ENCODE assay signal across 11 cellular contexts in the genomic region with DNA sequence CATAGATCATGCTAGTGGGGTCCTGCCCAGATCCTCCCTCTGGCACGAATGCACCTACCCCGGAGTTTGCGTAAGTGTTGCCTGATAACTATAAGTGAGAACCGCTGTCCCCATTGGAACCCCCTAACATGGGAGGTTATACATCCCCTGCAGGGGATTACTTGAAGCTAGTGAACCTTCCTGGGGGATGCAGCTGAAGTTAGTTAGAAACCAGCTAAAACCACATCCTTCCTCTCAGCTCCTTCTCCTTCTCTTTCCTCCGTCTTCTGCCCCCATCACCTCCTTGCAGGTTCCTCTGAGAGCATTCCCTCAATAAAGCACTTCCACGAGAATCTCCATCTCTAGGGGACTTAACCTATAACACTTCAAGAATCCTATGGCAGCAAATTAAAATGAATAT.
DNase-seq lines count a peak whose midpoint lies in the region; ATAC-seq and TF ChIP-seq lines count a peak whose summit lies in the region.
"Had no signal": no experiment of that assay in that cellular context is flagged by ENCODE, and none has a peak within 500 bp of the region (broad histone marks: within the 10 kb centered on the region; RNA-seq: fewer than 3 reads in every experiment).

No MANE protein-coding gene starts in this region.

- peak overlapping the region in 8 of 11 experiments; percentile 25 to 59 (median 50); a peak in 14 of 22 replicates for H3K27ac ChIP-seq in BLaER1 treated with 17β-estradiol and CSF1 and Interleukin-3, amounts not matched to agents 10 nM and 100 nM
- H3K27ac ChIP-seq in GM23248, result peak overlapping the region; percentile 42

- H3K27me3 ChIP-seq in BLaER1 treated with 17β-estradiol and CSF1 and Interleukin-3, amounts not matched to agents 10 nM and 100 nM, result no peaks in the 10 kb centered on the region
- no peaks in the 10 kb centered on the region for H3K27me3 ChIP-seq in GM23248 (replicated peaks; ENCODE audit: insufficient read depth)
- H3K27me3 ChIP-seq: heart right ventricle had no signal

- ATAC-seq in WTC11, result no peak
- no peak for ATAC-seq in SK-N-SH treated with all-trans-retinoic acid at 6 μM for 48 hours
- ATAC-seq in HG02973 (IDR thresholded peaks at IDR 0.05; ENCODE audit: unreplicated experiment), result no peak
- no peak for ATAC-seq in GM19467 (IDR thresholded peaks at IDR 0.05; ENCODE audit: unreplicated experiment)

- H3F3A ChIP-seq in GM23248 (ENCODE audit: insufficient read depth), result peaks cover 17% of the 10 kb centered on the region

- in situ Hi-C loops in GM23248 (cut with MboI), result no loop called here

- H3K27me3 Mint-ChIP-seq in WTC11 (ENCODE audit: low read depth), result no peaks in the 10 kb centered on the region

- peaks cover 11 to 76% (median 63%) of the 10 kb centered on the region in 11 experiments; a peak in 19 of 22 replicates for H3K36me3 ChIP-seq in BLaER1 treated with 17β-estradiol and CSF1 and Interleukin-3, amounts not matched to agents 10 nM and 100 nM
- no peaks in the 10 kb centered on the region; the same call in 1 of the 2 replicates for H3K36me3 ChIP-seq in GM23248 (ENCODE audit: low read depth)

- H3K79me2 ChIP-seq in GM23248 (ENCODE audit: insufficient read depth), result no peaks in the 10 kb centered on the region

- no peaks in the 10 kb centered on the region for H3K9me2 ChIP-seq in GM23248 (ENCODE audit: insufficient read depth)

- no peaks in the 10 kb centered on the region for H3K9me3 ChIP-seq in BLaER1 treated with 17β-estradiol and CSF1 and Interleukin-3, amounts not matched to agents 10 nM and 100 nM (replicated peaks in 1 of 11)
- H3K9me3 ChIP-seq in GM23248 (ENCODE audit: low read depth), result no peaks in the 10 kb centered on the region
- H3K9me3 ChIP-seq: heart right ventricle had no signal

- no peaks in the 10 kb centered on the region for H4K20me1 ChIP-seq in BLaER1 treated with 17β-estradiol and CSF1 and Interleukin-3, amounts not matched to agents 10 nM and 100 nM
- no peaks in the 10 kb centered on the region for H4K20me1 ChIP-seq in GM23248 (ENCODE audit: insufficient read depth)

- no peak overlapping the region for H3K4me3 Mint-ChIP-seq in WTC11

- POLR2A ChIA-PET in WTC11 (lab: Charles Lee), result no interaction called here

- 88 to 93% methylated on average over 6 of the region's 6 CpGs for WGBS in GM23248 (ENCODE audit: low coverage in 1 of 2, low lambda C conversion rate in 2 of 2, missing lambda C conversion rate in 2 of 2), 2 experiments

- H3K4me3 ChIP-seq in BLaER1 treated with 17β-estradiol and CSF1 and Interleukin-3, amounts not matched to agents 10 nM and 100 nM, result peak overlapping the region in 3 of 10 experiments; percentile 2 to 29 (median 12); a peak in 2 of 20 replicates
- H3K4me3 ChIP-seq in GM23248, result no peak overlapping the region
- H3K4me3 ChIP-seq: heart right ventricle had no signal

- TF ChIP-seq CTCF in WTC11 (IDR thresholded peaks at IDR 0.05), result no peak

- peak overlapping the region; percentile 49 to 79 (median 73) for H3K4me2 ChIP-seq in BLaER1 treated with 17β-estradiol and CSF1 and Interleukin-3, amounts not matched to agents 10 nM and 100 nM
- peak overlapping the region; percentile 50 for H3K4me2 ChIP-seq in GM23248 (ENCODE audit: unreplicated experiment)

- CTCF ChIA-PET in WTC11 (lab: Charles Lee), result interaction anchor here (1.4 kb wide), 1 partner anchor 45 kb away, joined by 4 read pairs; no protein-coding TSS in a partner anchor

- peaks cover 56% of the 10 kb centered on the region for H3K4me1 Mint-ChIP-seq in WTC11

- H3K9ac ChIP-seq in BLaER1 treated with 17β-estradiol and CSF1 and Interleukin-3, amounts not matched to agents 10 nM and 100 nM, result peak overlapping the region in 4 of 11 experiments; percentile 9 to 37 (median 28); a peak in 3 of 22 replicates
- no peak overlapping the region; the same call in 1 of the 2 replicates for H3K9ac ChIP-seq in GM23248

- H3K4me1 ChIP-seq in BLaER1 treated with 17β-estradiol and CSF1 and Interleukin-3, amounts not matched to agents 10 nM and 100 nM, result peaks cover 15 to 39% (median 25%) of the 10 kb centered on the region in 10 experiments
- peaks cover 13% of the 10 kb centered on the region for H3K4me1 ChIP-seq in GM23248 (ENCODE audit: insufficient read depth)

- peaks cover 70% of the 10 kb centered on the region for H3K36me3 Mint-ChIP-seq in WTC11

- no peak overlapping the region for H2AFZ ChIP-seq in GM23248

- no peak for DNase-seq in GM23248
- no peak for DNase-seq in WTC11 (ENCODE audit: low spot score)
- DNase-seq in iris pigment epithelial cell (ENCODE audit: low read depth), result peak; percentile 9
- DNase-seq in activated naive CD4-positive, alpha-beta T cell treated with anti-CD3 and anti-CD28 coated beads, Interleukin-2, amount 50 U/mL, for 16 hours, result no peak
- DNase-seq: C1 segment of cervical spinal cord, heart right ventricle, NCI-H1092 had no signal

- H3K27ac Mint-ChIP-seq in WTC11, result peak overlapping the region; percentile 70

- H3K9me3 Mint-ChIP-seq in WTC11, result no peaks in the 10 kb centered on the region

TF ChIP-seq in WTC11, 78 proteins besides CTCF, POLR2A, EP300 and RAD21 (continues in another document):
- TF ChIP-seq ELF4 (CRISPR knock-in tag; IDR thresholded peaks at IDR 0.05; ENCODE audit: low read depth) (no peak), ATF6 (CRISPR knock-in tag; IDR thresholded peaks at IDR 0.05) (no peak), RELA (CRISPR knock-in tag; IDR thresholded peaks at IDR 0.05; ENCODE audit: borderline replicate concordance) (no peak), ZNF512 (CRISPR knock-in tag; IDR thresholded peaks at IDR 0.05; ENCODE audit: borderline replicate concordance) (no peak)

TF ChIP-seq in SK-N-SH treated with all-trans-retinoic acid at 6 μM for 48 hours, 23 proteins besides CTCF, POLR2A, EP300 and RAD21 (continues in another document):
- TF ChIP-seq ZFP3 (CRISPR knock-in tag; IDR thresholded peaks at IDR 0.05) (no peak), ZC3H10 (CRISPR knock-in tag; IDR thresholded peaks at IDR 0.05) (no peak), ZFP30 (CRISPR knock-in tag; IDR thresholded peaks at IDR 0.05) (no peak), ZNF565 (CRISPR knock-in tag; conservative IDR thresholded peaks at IDR 0.05; ENCODE audit: low read depth) (no peak), RARB (CRISPR knock-in tag; IDR thresholded peaks at IDR 0.05) (no peak), BACH2 (CRISPR knock-in tag; IDR thresholded peaks at IDR 0.05; ENCODE audit: borderline replicate concordance) (no peak), ARNTL (CRISPR knock-in tag; IDR thresholded peaks at IDR 0.05; ENCODE audit: borderline replicate concordance, low read depth) (no peak), TSHZ2 (CRISPR knock-in tag; IDR thresholded peaks at IDR 0.05) (no peak), ESRRG (CRISPR knock-in tag; IDR thresholded peaks at IDR 0.05) (no peak), ISL1 (CRISPR knock-in tag; IDR thresholded peaks at IDR 0.05) (no peak), CSDC2 (CRISPR knock-in tag; IDR thresholded peaks at IDR 0.05) (no peak), GLIS3 (CRISPR knock-in tag; IDR thresholded peaks at IDR 0.05) (no peak)
- TF ChIP-seq, protein P1, sequence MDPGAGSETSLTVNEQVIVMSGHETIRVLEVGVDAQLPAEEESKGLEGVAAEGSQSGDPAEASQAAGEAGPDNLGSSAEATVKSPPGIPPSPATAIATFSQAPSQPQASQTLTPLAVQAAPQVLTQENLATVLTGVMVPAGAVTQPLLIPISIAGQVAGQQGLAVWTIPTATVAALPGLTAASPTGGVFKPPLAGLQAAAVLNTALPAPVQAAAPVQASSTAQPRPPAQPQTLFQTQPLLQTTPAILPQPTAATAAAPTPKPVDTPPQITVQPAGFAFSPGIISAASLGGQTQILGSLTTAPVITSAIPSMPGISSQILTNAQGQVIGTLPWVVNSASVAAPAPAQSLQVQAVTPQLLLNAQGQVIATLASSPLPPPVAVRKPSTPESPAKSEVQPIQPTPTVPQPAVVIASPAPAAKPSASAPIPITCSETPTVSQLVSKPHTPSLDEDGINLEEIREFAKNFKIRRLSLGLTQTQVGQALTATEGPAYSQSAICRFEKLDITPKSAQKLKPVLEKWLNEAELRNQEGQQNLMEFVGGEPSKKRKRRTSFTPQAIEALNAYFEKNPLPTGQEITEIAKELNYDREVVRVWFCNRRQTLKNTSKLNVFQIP (CRISPR knock-in tag; IDR thresholded peaks at IDR 0.05; ENCODE audit: borderline replicate concordance, low read depth), result no peak
- TF ChIP-seq, protein P2, sequence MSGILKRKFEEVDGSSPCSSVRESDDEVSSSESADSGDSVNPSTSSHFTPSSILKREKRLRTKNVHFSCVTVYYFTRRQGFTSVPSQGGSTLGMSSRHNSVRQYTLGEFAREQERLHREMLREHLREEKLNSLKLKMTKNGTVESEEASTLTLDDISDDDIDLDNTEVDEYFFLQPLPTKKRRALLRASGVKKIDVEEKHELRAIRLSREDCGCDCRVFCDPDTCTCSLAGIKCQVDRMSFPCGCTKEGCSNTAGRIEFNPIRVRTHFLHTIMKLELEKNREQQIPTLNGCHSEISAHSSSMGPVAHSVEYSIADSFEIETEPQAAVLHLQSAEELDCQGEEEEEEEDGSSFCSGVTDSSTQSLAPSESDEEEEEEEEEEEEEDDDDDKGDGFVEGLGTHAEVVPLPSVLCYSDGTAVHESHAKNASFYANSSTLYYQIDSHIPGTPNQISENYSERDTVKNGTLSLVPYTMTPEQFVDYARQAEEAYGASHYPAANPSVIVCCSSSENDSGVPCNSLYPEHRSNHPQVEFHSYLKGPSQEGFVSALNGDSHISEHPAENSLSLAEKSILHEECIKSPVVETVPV (CRISPR knock-in tag; IDR thresholded peaks at IDR 0.05), result no peak
